ENCODE assay signal across 41 cellular contexts in the genomic region with DNA sequence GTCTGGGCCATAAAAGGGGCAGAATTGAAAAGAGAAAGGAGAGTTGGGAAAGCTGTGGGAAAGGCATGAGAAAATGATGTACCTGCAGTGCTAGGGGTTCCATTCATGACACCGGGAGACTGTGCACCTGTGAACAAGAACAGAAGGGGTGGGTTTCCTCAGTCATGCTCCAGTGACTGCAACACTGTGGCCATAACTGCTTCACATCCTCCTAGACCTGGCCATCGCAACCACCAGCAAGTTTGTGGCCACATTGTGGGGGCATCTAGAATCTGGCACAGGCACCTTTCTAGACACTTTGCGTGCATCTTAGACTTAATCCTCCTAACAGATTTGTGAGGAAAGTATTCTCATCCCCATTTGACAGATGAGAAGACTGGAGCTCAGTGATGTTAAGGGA. TPM values are rescaled to one million over a fixed set of nuclear protein-coding genes. Genes with fewer than 3 reads are reported as not detected.
"Had no signal": no experiment of that assay in that cellular context is flagged by ENCODE, and none has a peak within 500 bp of the region (broad histone marks: within the 10 kb centered on the region; RNA-seq: fewer than 3 reads in every experiment).

No MANE protein-coding gene starts in this region.

- H3K27ac Mint-ChIP-seq: activated naive CD4-positive, alpha-beta T cell treated with anti-CD3 and anti-CD28 coated beads, Interleukin-2, amount 50 U/mL, for 24 hours; activated naive CD4-positive, alpha-beta T cell treated with anti-CD3 and anti-CD28 coated beads, Interleukin-2, amount 50 U/mL, for 72 hours; activated naive CD8-positive, alpha-beta T cell; activated naive CD8-positive, alpha-beta T cell treated with anti-CD3 and anti-CD28 coated beads for 36 hours; activated naive CD8-positive, alpha-beta T cell treated with anti-CD3 and anti-CD28 coated beads, Interleukin-2, amount 10 ng/mL, durations not matched to agents 7 days and 5 days; activated naive CD8-positive, alpha-beta T cell treated with anti-CD3 and anti-CD28 coated beads, Interleukin-2, amount 50 U/mL, for 24 hours; activated T-cell treated with anti-CD3 and anti-CD28 coated beads, Interleukin-2, amount 50 U/mL, for 24 hours; activated T-cell treated with anti-CD3 and anti-CD28 coated beads, Interleukin-2, amount 50 U/mL, for 72 hours; activated T-helper 1 cell treated with anti-CD3 and anti-CD28 coated beads, Interleukin-12 subunit alpha, Interleukin-12 subunit beta, Interleukin-2, Interleukin-4 antibody, amounts not matched to agents 30 ng/mL and 10 ng/mL and 1 ng/mL, durations not matched to agents 14 hours and 24 hours and 36 hours; activated T-helper 17 cell treated with anti-CD3 and anti-CD28 coated beads, Interleukin-2, amount 50 U/mL, for 72 hours; activated T-helper 2 cell treated with anti-CD3 and anti-CD28 coated beads, Interferon-gamma antibody, Interleukin-2, Interleukin-4, amounts not matched to agents 10 μg/mL and 5 μg/mL and 100 μg/mL, durations not matched to agents 14 hours and 24 hours and 36 hours; brain had no signal

- FAIRE-seq: astrocyte, bronchial epithelial cell had no signal

- H3K4me1 Mint-ChIP-seq: activated naive CD4-positive, alpha-beta T cell treated with anti-CD3 and anti-CD28 coated beads, Interleukin-2, amount 50 U/mL, for 24 hours; activated naive CD8-positive, alpha-beta T cell treated with anti-CD3 and anti-CD28 coated beads for 36 hours; activated naive CD8-positive, alpha-beta T cell treated with anti-CD3 and anti-CD28 coated beads, Interleukin-2, amount 10 ng/mL, durations not matched to agents 7 days and 5 days; activated naive CD8-positive, alpha-beta T cell treated with anti-CD3 and anti-CD28 coated beads, Interleukin-2, amount 50 U/mL, for 24 hours; activated T-helper 17 cell treated with anti-CD3 and anti-CD28 coated beads, Interleukin-2, amount 50 U/mL, for 72 hours; brain; central memory CD8-positive, alpha-beta T cell had no signal

- H3K36me3 Mint-ChIP-seq: activated naive CD4-positive, alpha-beta T cell treated with anti-CD3 and anti-CD28 coated beads, Interleukin-2, amount 50 U/mL, for 24 hours; activated naive CD4-positive, alpha-beta T cell treated with anti-CD3 and anti-CD28 coated beads, Interleukin-2, amount 50 U/mL, for 72 hours; activated naive CD8-positive, alpha-beta T cell; activated naive CD8-positive, alpha-beta T cell treated with anti-CD3 and anti-CD28 coated beads for 36 hours; activated naive CD8-positive, alpha-beta T cell treated with anti-CD3 and anti-CD28 coated beads, Interleukin-2, amount 10 ng/mL, durations not matched to agents 7 days and 5 days; brain had no signal

- H3K27ac ChIP-seq: adrenal gland, ascending aorta, brain microvascular endothelial cell, breast epithelium, cardiac muscle cell had no signal

- H3K9me3 Mint-ChIP-seq: activated naive CD4-positive, alpha-beta T cell treated with anti-CD3 and anti-CD28 coated beads, Interleukin-2, amount 50 U/mL, for 24 hours; activated naive CD8-positive, alpha-beta T cell treated with anti-CD3 and anti-CD28 coated beads for 36 hours; activated naive CD8-positive, alpha-beta T cell treated with anti-CD3 and anti-CD28 coated beads, Interleukin-2, amount 10 ng/mL, durations not matched to agents 7 days and 5 days; activated naive CD8-positive, alpha-beta T cell treated with anti-CD3 and anti-CD28 coated beads, Interleukin-2, amount 50 U/mL, for 24 hours; activated T-cell treated with anti-CD3 and anti-CD28 coated beads, Interleukin-2, amount 50 U/mL, for 24 hours; activated T-helper 1 cell treated with anti-CD3 and anti-CD28 coated beads, Interleukin-12 subunit alpha, Interleukin-12 subunit beta, Interleukin-2, Interleukin-4 antibody, amounts not matched to agents 30 ng/mL and 10 ng/mL and 1 ng/mL, durations not matched to agents 14 hours and 24 hours and 36 hours; activated T-helper 17 cell treated with anti-CD3 and anti-CD28 coated beads, Interleukin-2, amount 50 U/mL, for 72 hours; activated T-helper 2 cell treated with anti-CD3 and anti-CD28 coated beads, Interferon-gamma antibody, Interleukin-2, Interleukin-4, amounts not matched to agents 10 μg/mL and 5 μg/mL and 100 μg/mL, durations not matched to agents 14 hours and 24 hours and 36 hours; brain had no signal

- H3K27me3 ChIP-seq: ascending aorta, body of pancreas, brain microvascular endothelial cell, breast epithelium had no signal

- H3K4me3 Mint-ChIP-seq: activated naive CD4-positive, alpha-beta T cell treated with anti-CD3 and anti-CD28 coated beads, Interleukin-2, amount 50 U/mL, for 24 hours; activated naive CD8-positive, alpha-beta T cell; activated naive CD8-positive, alpha-beta T cell treated with anti-CD3 and anti-CD28 coated beads for 36 hours; activated naive CD8-positive, alpha-beta T cell treated with anti-CD3 and anti-CD28 coated beads, Interleukin-2, amount 10 ng/mL, durations not matched to agents 7 days and 5 days; activated naive CD8-positive, alpha-beta T cell treated with anti-CD3 and anti-CD28 coated beads, Interleukin-2, amount 50 U/mL, for 24 hours; activated T-cell treated with anti-CD3 and anti-CD28 coated beads, Interleukin-2, amount 50 U/mL, for 24 hours; activated T-cell treated with anti-CD3 and anti-CD28 coated beads, Interleukin-2, amount 50 U/mL, for 4 hours; activated T-cell treated with anti-CD3 and anti-CD28 coated beads, Interleukin-2, amount 50 U/mL, for 72 hours; activated T-helper 1 cell treated with anti-CD3 and anti-CD28 coated beads, Interleukin-12 subunit alpha, Interleukin-12 subunit beta, Interleukin-2, Interleukin-4 antibody, amounts not matched to agents 30 ng/mL and 10 ng/mL and 1 ng/mL, durations not matched to agents 14 hours and 24 hours and 36 hours; activated T-helper 17 cell treated with anti-CD3 and anti-CD28 coated beads, Interleukin-2, amount 50 U/mL, for 72 hours; brain; central memory CD8-positive, alpha-beta T cell had no signal

- H3K4me3 ChIP-seq: adrenal gland, ascending aorta, body of pancreas, breast epithelium, cardiac muscle cell had no signal

- H3K36me3 ChIP-seq: adrenal gland, ascending aorta, brain microvascular endothelial cell, breast epithelium, cardiac muscle cell had no signal

- H3K27me3 Mint-ChIP-seq: activated naive CD4-positive, alpha-beta T cell treated with anti-CD3 and anti-CD28 coated beads, Interleukin-2, amount 50 U/mL, for 24 hours; activated naive CD8-positive, alpha-beta T cell; activated naive CD8-positive, alpha-beta T cell treated with anti-CD3 and anti-CD28 coated beads, Interleukin-2, amount 50 U/mL, for 24 hours; activated T-cell treated with anti-CD3 and anti-CD28 coated beads, Interleukin-2, amount 50 U/mL, for 24 hours; activated T-helper 17 cell treated with anti-CD3 and anti-CD28 coated beads, Interleukin-2, amount 50 U/mL, for 72 hours; central memory CD8-positive, alpha-beta T cell had no signal

- H3K4me1 ChIP-seq: adrenal gland, ascending aorta, breast epithelium had no signal

- H3K9me3 ChIP-seq: adrenal gland, ascending aorta, body of pancreas, breast epithelium had no signal

- DNase-seq: activated effector memory CD4-positive, alpha-beta T cell treated with anti-CD3 and anti-CD28 coated beads, Interleukin-2, amount 50 U/mL, for 16 hours; activated effector memory CD4-positive, alpha-beta T cell treated with Interleukin-2 at 50 U/mL for 16 hours; activated gamma-delta T cell; activated gamma-delta T cell treated with Interleukin-2 at 50 U/mL for 16 hours; activated naive CD4-positive, alpha-beta T cell; activated naive CD4-positive, alpha-beta T cell treated with anti-CD3 and anti-CD28 coated beads, Interleukin-2, amount 50 U/mL, for 16 hours; activated naive CD4-positive, alpha-beta T cell treated with Interleukin-2 at 50 U/mL for 16 hours; activated naive CD8-positive, alpha-beta T cell treated with anti-CD3 and anti-CD28 coated beads for 36 hours; activated naive CD8-positive, alpha-beta T cell treated with anti-CD3 and anti-CD28 coated beads, Interleukin-2, amount 10 ng/mL, durations not matched to agents 7 days and 5 days; activated naive CD8-positive, alpha-beta T cell treated with anti-CD3 and anti-CD28 coated beads, Interleukin-2, amount 50 U/mL, for 24 hours; activated T-cell treated with anti-CD3 and anti-CD28 coated beads, Interleukin-2, amount 50 U/mL, for 1 hour; activated T-cell treated with anti-CD3 and anti-CD28 coated beads, Interleukin-2, amount 50 U/mL, for 24 hours; activated T-cell treated with anti-CD3 and anti-CD28 coated beads, Interleukin-2, amount 50 U/mL, for 4 hours; activated T-cell treated with anti-CD3 and anti-CD28 coated beads, Interleukin-2, amount 50 U/mL, for 48 hours; activated T-cell treated with anti-CD3 and anti-CD28 coated beads, Interleukin-2, amount 50 U/mL, for 72 hours; adrenal gland; amniotic stem cell; amygdala; anterior cingulate cortex; aorta; brain microvascular endothelial cell; caudate nucleus; central memory CD4-positive, alpha-beta T cell; cerebellar nuclear complex had no signal

- ATAC-seq: activated naive CD4-positive, alpha-beta T cell treated with anti-CD3 and anti-CD28 coated beads, Interleukin-2, amount 50 U/mL, for 72 hours; activated naive CD8-positive, alpha-beta T cell treated with anti-CD3 and anti-CD28 coated beads, Interleukin-2, amount 50 U/mL, for 24 hours; activated T-cell treated with anti-CD3 and anti-CD28 coated beads, Interleukin-2, amount 50 U/mL, for 4 hours; activated T-cell treated with anti-CD3 and anti-CD28 coated beads, Interleukin-2, amount 50 U/mL, for 72 hours; activated T-helper 17 cell treated with anti-CD3 and anti-CD28 coated beads, Interleukin-2, amount 50 U/mL, for 72 hours; body of pancreas had no signal

RNA-seq across cellular contexts. Expression of gene GP2, which starts 12.7 kb away (rescaled TPM):
- total RNA-seq: activated naive CD4-positive, alpha-beta T cell treated with anti-CD3 and anti-CD28 coated beads, Interleukin-2, amount 50 U/mL, for 72 hours; activated naive CD8-positive, alpha-beta T cell treated with anti-CD3 and anti-CD28 coated beads for 36 hours; activated naive CD8-positive, alpha-beta T cell treated with anti-CD3 and anti-CD28 coated beads, Interleukin-2, amount 10 ng/mL, durations not matched to agents 7 days and 5 days; activated T-cell treated with anti-CD3 and anti-CD28 coated beads, Interleukin-2, amount 50 U/mL, for 72 hours; activated T-helper 1 cell treated with anti-CD3 and anti-CD28 coated beads, Interleukin-12 subunit alpha, Interleukin-12 subunit beta, Interleukin-2, Interleukin-4 antibody, amounts not matched to agents 30 ng/mL and 10 ng/mL and 1 ng/mL, durations not matched to agents 14 hours and 24 hours and 36 hours; activated T-helper 17 cell treated with anti-CD3 and anti-CD28 coated beads, Interleukin-2, amount 50 U/mL, for 72 hours; activated T-helper 2 cell treated with anti-CD3 and anti-CD28 coated beads, Interferon-gamma antibody, Interleukin-2, Interleukin-4, amounts not matched to agents 10 μg/mL and 5 μg/mL and 100 μg/mL, durations not matched to agents 14 hours and 24 hours and 36 hours; astrocyte; bronchial epithelial cell; cardiac muscle cell; cardiac septum; cerebellum; chondrocyte had no signal
- polyA plus RNA-seq: cardiac muscle cell had no signal

RNA-seq across cellular contexts. Expression of gene UMOD, which starts 37.9 kb away (rescaled TPM):
- total RNA-seq: activated naive CD4-positive, alpha-beta T cell treated with anti-CD3 and anti-CD28 coated beads, Interleukin-2, amount 50 U/mL, for 72 hours; activated naive CD8-positive, alpha-beta T cell treated with anti-CD3 and anti-CD28 coated beads for 36 hours; activated naive CD8-positive, alpha-beta T cell treated with anti-CD3 and anti-CD28 coated beads, Interleukin-2, amount 10 ng/mL, durations not matched to agents 7 days and 5 days; activated T-cell treated with anti-CD3 and anti-CD28 coated beads, Interleukin-2, amount 50 U/mL, for 4 hours; activated T-cell treated with anti-CD3 and anti-CD28 coated beads, Interleukin-2, amount 50 U/mL, for 72 hours; activated T-helper 1 cell treated with anti-CD3 and anti-CD28 coated beads, Interleukin-12 subunit alpha, Interleukin-12 subunit beta, Interleukin-2, Interleukin-4 antibody, amounts not matched to agents 30 ng/mL and 10 ng/mL and 1 ng/mL, durations not matched to agents 14 hours and 24 hours and 36 hours; activated T-helper 17 cell treated with anti-CD3 and anti-CD28 coated beads, Interleukin-2, amount 50 U/mL, for 72 hours; activated T-helper 2 cell treated with anti-CD3 and anti-CD28 coated beads, Interferon-gamma antibody, Interleukin-2, Interleukin-4, amounts not matched to agents 10 μg/mL and 5 μg/mL and 100 μg/mL, durations not matched to agents 14 hours and 24 hours and 36 hours; adrenal gland; aorta; ascending aorta; astrocyte; breast epithelium; bronchial epithelial cell; cardiac muscle cell; cardiac septum; cerebellum; chondrocyte had no signal
- polyA plus RNA-seq: adrenal gland, aorta, cardiac muscle cell had no signal
